Comparison of ENCODE assay signal across 8 cellular contexts in genomic region chr1:31788825-31789256, GRCh38. TPM values are rescaled to one million over a fixed set of nuclear protein-coding genes. Genes with fewer than 3 reads are reported as not detected.
A peak's percentile ranks its signal among the peaks of the same experiment; 100 is the strongest.
DNase-seq lines count a peak whose midpoint lies in the region; ATAC-seq, FAIRE-seq and TF ChIP-seq lines count a peak whose summit lies in the region.

No MANE protein-coding gene starts in this region.

- no peaks in the 10 kb centered on the region for H3K9me3 ChIP-seq in AG04450 (ENCODE audit: control insufficient read depth, insufficient read depth, low read length)

- CTCF ChIA-PET in AG04450 (lab: Charles Lee) = interaction anchor here (0.6 to 4.6 kb wide), 37 partner anchors 9 to 375 kb away, joined by 3 to 52 read pairs (median 4); no protein-coding TSS in a partner anchor
- CTCF ChIA-PET in T-cell (lab: Charles Lee) = interaction anchor here (0.6 to 1.7 kb wide), 30 partner anchors 26 to 544 kb away, joined by 3 to 24 read pairs (median 4); partner anchors contain the start of genes PEF1 (in 1 of the 2), PTP4A2 (in 1 of the 2), SNRNP40 (in 1 of the 2) and ZCCHC17 (in 1 of the 2)

- ATAC-seq in HG03432 (IDR thresholded peaks at IDR 0.05; ENCODE audit: unreplicated experiment) (peak; percentile 14), T-cell (replicated peaks in 1 of 4) (peak; percentile 46 to 56 (median 54)), esophagus mucosa (peak; percentile 40)

- peak overlapping the region; percentile 81 for H3K27ac ChIP-seq in AG04450 (ENCODE audit: low read depth, low read length)

- H3K4me1 Mint-ChIP-seq in T-cell = peaks cover 12 to 21% (median 20%) of the 10 kb centered on the region in 3 donors
- peaks cover 45% of the 10 kb centered on the region for H3K4me1 Mint-ChIP-seq in nephron progenitor cell

- POLR2A ChIA-PET in AG04450 (lab: Yijun Ruan, JAX) (interaction anchor here (0.6 to 2.0 kb wide), 20 partner anchors 9 to 240 kb away, joined by 3 to 14 read pairs (median 4); partner anchors contain the start of genes ADGRB2, COL16A1 and KHDRBS1), T-cell (lab: Charles Lee) (interaction anchor here (0.5 to 1.0 kb wide), 3 partner anchors 11 to 145 kb away, joined by 3 to 10 read pairs (median 4); partner anchors contain the start of gene PEF1 (in 1 of the 2))

- H3K27ac Mint-ChIP-seq in T-cell (peak overlapping the region in 1 of 2 donors; percentile 91), nephron progenitor cell (peak overlapping the region; percentile 88)

- H3K4me3 ChIP-seq in AG04450 (ENCODE audit: low read depth, low read length) = peak overlapping the region; percentile 87

- DNase-seq in AG04450 (ENCODE audit: low read depth, low spot score) (peak; percentile 58), GM12891 (ENCODE audit: insufficient read length, low spot score) (no peak), T-cell (peak in 2 of 34 experiments; percentile 5 to 9), nephron progenitor cell (no peak), GM19239 (ENCODE audit: insufficient read length, low spot score) (no peak), germinal center (ENCODE audit: low spot score) (no peak)

- no peaks in the 10 kb centered on the region for H3K27me3 ChIP-seq in AG04450 (ENCODE audit: control insufficient read depth, insufficient read depth, low read length)

- no peak for TF ChIP-seq POLR2A in GM12891 (IDR thresholded peaks at IDR 0.05; ENCODE audit: low read depth, low read length)

- TF ChIP-seq CTCF in AG04450 (IDR thresholded peaks at IDR 0.05; ENCODE audit: low read depth, low read length) (no peak), nephron progenitor cell (IDR thresholded peaks at IDR 0.05) (no peak)

- H3K27me3 Mint-ChIP-seq in T-cell (peaks cover 0 to 4% of the 10 kb centered on the region in 2 donors), nephron progenitor cell (ENCODE audit: low read depth, poor library complexity) (peaks cover 21% of the 10 kb centered on the region)

- H3K36me3 Mint-ChIP-seq in T-cell = no peaks in the 10 kb centered on the region
- H3K36me3 Mint-ChIP-seq in nephron progenitor cell (ENCODE audit: low read depth) = no peaks in the 10 kb centered on the region

- no peak for FAIRE-seq in GM12891 (lab: Jason Lieb, UNC)
- no peak for FAIRE-seq in GM19239 (lab: Jason Lieb, UNC)

- H3K9me3 Mint-ChIP-seq in T-cell (no peaks in the 10 kb centered on the region), nephron progenitor cell (no peaks in the 10 kb centered on the region)

- H3K4me3 Mint-ChIP-seq in T-cell (peak overlapping the region; percentile 82 to 89 (median 84)), nephron progenitor cell (peak overlapping the region; percentile 88)

TF ChIP-seq in GM12891, 5 proteins besides CTCF, POLR2A, EP300 and RAD21:
- TF ChIP-seq TAF1 (IDR thresholded peaks at IDR 0.05; ENCODE audit: low read depth, low read length) = no peak
- TF ChIP-seq POU2F2 (IDR thresholded peaks at IDR 0.05; ENCODE audit: low read depth, low read length) = peak; percentile 91

RNA-seq across cellular contexts. Expression of gene ADGRB2, which starts 24.7 kb away (rescaled TPM):
- 5.4 and 7.2 TPM in 2 replicates for polyA plus RNA-seq in AG04450 (2011; rRNA removed)
- polyA minus RNA-seq in AG04450 (2011; rRNA and poly(A)+ RNA removed) = 6.6 and 7.8 TPM in 2 replicates
- 1.6 TPM for polyA plus RNA-seq in GM12891 (2012; ENCODE audit: low read depth, missing spikeins)
- 1 to 10 TPM in 2 of 5 donors, under 1 TPM in 3; 0.65 to 3.4 (median 0.98) TPM for total RNA-seq in T-cell
- total RNA-seq in esophagus mucosa = 0.24 TPM

RNA-seq across cellular contexts. Expression of gene SPOCD1, which starts 27.0 kb away (rescaled TPM):
- polyA plus RNA-seq in AG04450 (2011; rRNA removed) = 78.8 and 98.5 TPM in 2 replicates
- polyA minus RNA-seq in AG04450 (2011; rRNA and poly(A)+ RNA removed) = 62.9 and 89.1 TPM in 2 replicates
- 0.13 TPM for polyA plus RNA-seq in GM12891 (2012; ENCODE audit: low read depth, missing spikeins)
- total RNA-seq in T-cell = not detected
- total RNA-seq in esophagus mucosa = 0.68 TPM
